Comparison of ENCODE assay signal across 8 cellular contexts in genomic region chr5:147558826-147559225, GRCh38. TPM values are rescaled to one million over a fixed set of nuclear protein-coding genes. Genes with fewer than 3 reads are reported as not detected.
DNase-seq lines count a peak whose midpoint lies in the region; ATAC-seq and TF ChIP-seq lines count a peak whose summit lies in the region.

No MANE protein-coding gene starts in this region.

- POLR2A ChIA-PET in AG04450 (lab: Yijun Ruan, JAX) = interaction anchor here (0.6 kb wide), 1 partner anchor 105 kb away, joined by 3 read pairs; no protein-coding TSS in a partner anchor

- CTCF ChIA-PET in AG04450 (lab: Charles Lee) = interaction anchor here (0.7 to 6.6 kb wide), 32 partner anchors 11 to 460 kb away, joined by 3 to 108 read pairs (median 5); partner anchors contain the start of gene DPYSL3

- H3K27ac ChIP-seq in AG04450 (ENCODE audit: low read depth, low read length) = no peak overlapping the region
- H3K27ac ChIP-seq in effector memory CD4-positive, alpha-beta T cell (ENCODE audit: insufficient read depth, low read length, poor library complexity, severe bottlenecking) = no peak overlapping the region

- no peaks in the 10 kb centered on the region for H3K27me3 ChIP-seq in AG04450 (ENCODE audit: control insufficient read depth, insufficient read depth, low read length)
- no peaks in the 10 kb centered on the region for H3K27me3 ChIP-seq in effector memory CD4-positive, alpha-beta T cell (replicated peaks; ENCODE audit: control insufficient read depth, insufficient read depth, low read length, poor library complexity, severe bottlenecking)

- intact Hi-C loops in Right ventricle myocardium superior (cut with DNase I) (loop anchor here (5.0 to 10.0 kb wide), 2 partner anchors 54 to 102 kb away; no protein-coding TSS in a partner anchor), sciatic nerve (cut with DNase I) (no loop called here)

- no peaks in the 10 kb centered on the region for H3K36me3 ChIP-seq in effector memory CD4-positive, alpha-beta T cell (ENCODE audit: control insufficient read depth, insufficient read depth, low read length)

- peak; percentile 84 for TF ChIP-seq CTCF in AG04450 (IDR thresholded peaks at IDR 0.05; ENCODE audit: low read depth, low read length)

- no peaks in the 10 kb centered on the region for H3K9me3 ChIP-seq in AG04450 (ENCODE audit: control insufficient read depth, insufficient read depth, low read length)
- no peaks in the 10 kb centered on the region for H3K9me3 ChIP-seq in effector memory CD4-positive, alpha-beta T cell (ENCODE audit: control insufficient read depth, low read length)

- DNase-seq in AG04450 (ENCODE audit: low read depth, low spot score) = peak; percentile 61
- peak; percentile 41 for DNase-seq in MV-4-11 (lab: John Stamatoyannopoulos, UW)
- peak; percentile 54 for DNase-seq in SK-N-DZ (ENCODE audit: low spot score)
- DNase-seq in Right ventricle myocardium superior = peak; percentile 62
- DNase-seq in sciatic nerve (ENCODE audit: low spot score) = peak; percentile 73
- DNase-seq in activated CD4-positive, alpha-beta T cell treated with anti-CD3 and anti-CD28 coated beads for 4 hours = no peak
- no peak for DNase-seq in effector memory CD4-positive, alpha-beta T cell

- H3K4me3 ChIP-seq in AG04450 (ENCODE audit: low read depth, low read length) = no peak overlapping the region
- H3K4me3 ChIP-seq in effector memory CD4-positive, alpha-beta T cell (ENCODE audit: insufficient read depth, low read depth, low read length, poor library complexity, severe bottlenecking) = no peak overlapping the region

- peak; percentile 90 for ATAC-seq in GM18867 (IDR thresholded peaks at IDR 0.05; ENCODE audit: unreplicated experiment)
- peak; percentile 74 for ATAC-seq in Right ventricle myocardium superior (ENCODE audit: poor library complexity)
- ATAC-seq in sciatic nerve = peak; percentile 77

- H3K4me1 ChIP-seq in effector memory CD4-positive, alpha-beta T cell (ENCODE audit: control insufficient read depth, insufficient read depth, low read length, poor library complexity, severe bottlenecking) = no peaks in the 10 kb centered on the region

RNA-seq across cellular contexts. Expression of gene DPYSL3, which starts 49.0 kb away (rescaled TPM):
- polyA plus RNA-seq in AG04450 (2011; rRNA removed) = 136 and 139 TPM in 2 replicates
- 146 and 147 TPM in 2 replicates for polyA minus RNA-seq in AG04450 (2011; rRNA and poly(A)+ RNA removed)
- polyA plus RNA-seq in SK-N-DZ (2014; cell fraction: cytosol; rRNA removed) = 18.9 and 19.3 TPM in 2 replicates
- polyA plus RNA-seq in SK-N-DZ (2014; cell fraction: nucleus; rRNA removed) = 15.7 and 21.6 TPM in 2 replicates
- total RNA-seq in Right ventricle myocardium superior (20.5 TPM), sciatic nerve (81.2 TPM)

Comparison
In these comparisons a context has a peak if more than half of its experiments do, and no peak if none do; other contexts are left out.
1. DNase-seq: peak in AG04450 (single experiment), MV-4-11 (single experiment), SK-N-DZ (single experiment), Right ventricle myocardium superior (single experiment) and sciatic nerve (single experiment); none in activated CD4-positive, alpha-beta T cell treated with anti-CD3 and anti-CD28 coated beads for 4 hours (0 of 2) and effector memory CD4-positive, alpha-beta T cell (0 of 3).
2. Peak in every context shown above with its lines, with median percentiles within 50 percentile points of each other: ATAC-seq.